ENCODE assay signal across 1 cellular context in the genomic region with DNA sequence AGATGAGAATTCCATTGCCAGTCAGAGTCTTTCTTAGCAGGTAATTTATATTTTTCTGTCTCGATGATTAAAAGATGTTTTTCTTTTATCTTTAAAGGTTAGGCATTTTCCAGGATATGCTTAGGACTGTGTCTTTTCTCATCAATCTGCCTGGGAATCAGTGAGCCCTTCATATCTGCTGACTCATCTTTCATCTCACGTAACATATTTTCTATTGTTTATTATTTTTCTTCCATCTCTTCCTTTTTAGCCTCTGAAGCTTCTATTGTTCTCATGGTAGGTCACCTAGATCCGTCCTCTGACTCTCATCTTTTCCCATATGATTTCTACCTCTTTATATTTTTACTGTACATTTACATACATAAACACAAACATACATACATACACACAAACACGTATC.
TF ChIP-seq lines count a peak whose summit lies in the region.

No MANE protein-coding gene starts in this region.

TF ChIP-seq in HepG2, 621 proteins besides CTCF, POLR2A, EP300 and RAD21:
- TF ChIP-seq MAFF (IDR thresholded peaks at IDR 0.05; ENCODE audit: low read depth, low read length), result peak; percentile 87
- TF ChIP-seq NFE2L1 (CRISPR knock-in tag; IDR thresholded peaks at IDR 0.05; ENCODE audit: borderline replicate concordance), result no peak
- peak; percentile 88 to 93 for TF ChIP-seq MAFK (conservative IDR thresholded peaks at IDR 0.05 in 1 of 2, IDR thresholded peaks at IDR 0.05 in 1 of 2; ENCODE audit: low read length in 2 of 2)
- TF ChIP-seq ZNF75D (CRISPR knock-in tag; IDR thresholded peaks at IDR 0.05; ENCODE audit: borderline replicate concordance), result no peak
- TF ChIP-seq SIX4 (CRISPR knock-in tag; IDR thresholded peaks at IDR 0.05), result no peak
- TF ChIP-seq, protein P1, sequence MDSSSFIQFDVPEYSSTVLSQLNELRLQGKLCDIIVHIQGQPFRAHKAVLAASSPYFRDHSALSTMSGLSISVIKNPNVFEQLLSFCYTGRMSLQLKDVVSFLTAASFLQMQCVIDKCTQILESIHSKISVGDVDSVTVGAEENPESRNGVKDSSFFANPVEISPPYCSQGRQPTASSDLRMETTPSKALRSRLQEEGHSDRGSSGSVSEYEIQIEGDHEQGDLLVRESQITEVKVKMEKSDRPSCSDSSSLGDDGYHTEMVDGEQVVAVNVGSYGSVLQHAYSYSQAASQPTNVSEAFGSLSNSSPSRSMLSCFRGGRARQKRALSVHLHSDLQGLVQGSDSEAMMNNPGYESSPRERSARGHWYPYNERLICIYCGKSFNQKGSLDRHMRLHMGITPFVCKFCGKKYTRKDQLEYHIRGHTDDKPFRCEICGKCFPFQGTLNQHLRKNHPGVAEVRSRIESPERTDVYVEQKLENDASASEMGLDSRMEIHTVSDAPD (CRISPR knock-in tag; IDR thresholded peaks at IDR 0.05), result no peak
- TF ChIP-seq NFE2L2 (IDR thresholded peaks at IDR 0.05; ENCODE audit: low read length), result peak; percentile 29; the same call in 1 of the 2 replicates
